ENCODE assay signal across 16 cellular contexts in genomic region chr10:104501864-104502579, GRCh38.
"Had no signal": no experiment of that assay in that cellular context is flagged by ENCODE, and none has a peak within 500 bp of the region (broad histone marks: within the 10 kb centered on the region; RNA-seq: fewer than 3 reads in every experiment).

No MANE protein-coding gene starts in this region.

- H3K4me1 ChIP-seq: ascending aorta, breast epithelium, upper lobe of left lung had no signal

- H3K27me3 ChIP-seq: ascending aorta, breast epithelium, upper lobe of left lung had no signal

- ATAC-seq: left lobe of liver; right cardiac atrium; stimulated activated effector memory CD8-positive, alpha-beta T cell treated with anti-CD3 and anti-CD28 coated beads, Interleukin-12 subunit alpha, Interleukin-12 subunit beta, amount 100 ng/mL, for 72 hours; T-helper 17 cell had no signal

- H3K4me3 ChIP-seq: ascending aorta, breast epithelium, skin epidermis, thoracic aorta, upper lobe of left lung had no signal

- H3K9me3 ChIP-seq: ascending aorta, breast epithelium, thoracic aorta, upper lobe of left lung had no signal

- H3K27ac ChIP-seq: ascending aorta, skin epidermis, thoracic aorta, upper lobe of left lung, VCaP had no signal

- DNase-seq: activated CD4-positive, alpha-beta T cell treated with anti-CD3 and anti-CD28 coated beads, Interleukin-2, amount 50 U/mL, for 4 hours; activated gamma-delta T cell; cortex of kidney; midbrain; nephron progenitor cell; right cardiac atrium; stimulated activated CD4-positive, alpha-beta T cell treated with anti-CD3 and anti-CD28 coated beads, Interleukin-4, amount 100 ng/mL, for 1 hour; T-helper 17 cell; upper lobe of left lung had no signal

- H3K36me3 ChIP-seq: ascending aorta, breast epithelium, thoracic aorta, upper lobe of left lung had no signal
